In genomic region chr13:39655041-39655568, GRCh38 we compare ENCODE assay signal across 8 cellular contexts. TPM values are rescaled to one million over a fixed set of nuclear protein-coding genes. Genes with fewer than 3 reads are reported as not detected.
A peak's percentile ranks its signal among the peaks of the same experiment; 100 is the strongest.
DNase-seq lines count a peak whose midpoint lies in the region; ATAC-seq, FAIRE-seq and TF ChIP-seq lines count a peak whose summit lies in the region.

No MANE protein-coding gene starts in this region.

- ATAC-seq in GM21619 (IDR thresholded peaks at IDR 0.05; ENCODE audit: unreplicated experiment) (peak; percentile 6), left lobe of liver (no peak)

- CTCF ChIA-PET in PC-9 (lab: Charles Lee): no interaction called here

- DNase-seq in PC-9 (no peak), fibroblast of lung (ENCODE audit: low read depth in 2 of 2) (no peak), retinal pigment epithelial cell (ENCODE audit: low read depth) (no peak), RCC 7860 (ENCODE audit: low spot score) (no peak), left lobe of liver (ENCODE audit: low spot score) (no peak)
- no peak for DNase-seq in activated CD8-positive, alpha-beta memory T cell treated with anti-CD3 and anti-CD28 coated beads, Interleukin-2, amount 50 U/mL, for 4 hours

- H3K9ac ChIP-seq in BLaER1 treated with 17β-estradiol and CSF1 and Interleukin-3, amounts not matched to agents 10 nM and 100 nM: peak overlapping the region; percentile 77 to 89 (median 84); a peak in 17 of 22 replicates
- H3K9ac ChIP-seq in fibroblast of lung (ENCODE audit: insufficient read depth, low read length): no peak overlapping the region

- H3K36me3 ChIP-seq in BLaER1 treated with 17β-estradiol and CSF1 and Interleukin-3, amounts not matched to agents 10 nM and 100 nM: peaks cover 0 to 7% (median 2%) of the 10 kb centered on the region in 11 experiments; a peak in 14 of 22 replicates
- H3K36me3 ChIP-seq in PC-9 (ENCODE audit: low read depth): 0 out of 2 replicates have a peak, but pooled peaks cover 3% of the 10 kb centered on the region
- no peaks in the 10 kb centered on the region for H3K36me3 ChIP-seq in fibroblast of lung (ENCODE audit: control insufficient read depth, insufficient read depth, low read length)

- TSS peak; percentile 89 for BruUV-seq in PC-9 (replicated peaks; lab: Mats Ljungman, UMichigan)

- no peaks in the 10 kb centered on the region for H3K27me3 ChIP-seq in BLaER1 treated with 17β-estradiol and CSF1 and Interleukin-3, amounts not matched to agents 10 nM and 100 nM
- H3K27me3 ChIP-seq in PC-9 (ENCODE audit: insufficient read depth, low read depth) (no peaks in the 10 kb centered on the region), fibroblast of lung (ENCODE audit: control insufficient read depth, insufficient read depth, low read length) (no peaks in the 10 kb centered on the region)

- no peaks in the 10 kb centered on the region for H3F3A ChIP-seq in PC-9 (ENCODE audit: insufficient read depth, low read depth)

- FAIRE-seq in RCC 7860 (lab: Jason Lieb, UNC): no peak

- no peaks in the 10 kb centered on the region for H4K20me1 ChIP-seq in BLaER1 treated with 17β-estradiol and CSF1 and Interleukin-3, amounts not matched to agents 10 nM and 100 nM
- H4K20me1 ChIP-seq in PC-9 (ENCODE audit: insufficient read depth) (no peaks in the 10 kb centered on the region), fibroblast of lung (ENCODE audit: control insufficient read depth, extremely low read depth, insufficient read depth, low read length) (no peaks in the 10 kb centered on the region)

- intact Hi-C loops in PC-9 (cut with micrococcal nuclease; ENCODE audit: unreplicated experiment): loop anchor here (5.0 kb wide), 1 partner anchor 618 kb away; the partner anchor contains the start of genes NHLRC3 and PROSER1

- H3K79me2 ChIP-seq in PC-9 (ENCODE audit: low read depth) (peaks cover 21% of the 10 kb centered on the region; the same call in 1 of the 2 replicates), fibroblast of lung (ENCODE audit: control insufficient read depth, insufficient read depth, low read length) (peaks cover 3% of the 10 kb centered on the region)

- H2AFZ ChIP-seq in PC-9: peak overlapping the region; percentile 97
- peak overlapping the region; percentile 97 for H2AFZ ChIP-seq in fibroblast of lung (ENCODE audit: low read length)

- POLR2A ChIA-PET in PC-9 (lab: Charles Lee; ENCODE audit: unreplicated experiment): no interaction called here

- H3K4me2 ChIP-seq in BLaER1 treated with 17β-estradiol and CSF1 and Interleukin-3, amounts not matched to agents 10 nM and 100 nM: peak overlapping the region; percentile 65 to 96 (median 87)
- H3K4me2 ChIP-seq in PC-9 (peak overlapping the region; percentile 79), fibroblast of lung (ENCODE audit: extremely low read depth, insufficient read depth, low read length) (peak overlapping the region; percentile 81)

- H3K4me1 ChIP-seq in BLaER1 treated with 17β-estradiol and CSF1 and Interleukin-3, amounts not matched to agents 10 nM and 100 nM: peaks cover 5 to 19% (median 12%) of the 10 kb centered on the region in 10 experiments; a peak in 15 of 20 replicates
- peaks cover 4% of the 10 kb centered on the region; the same call in 1 of the 2 replicates for H3K4me1 ChIP-seq in PC-9 (replicated peaks; ENCODE audit: insufficient read depth)
- no peaks in the 10 kb centered on the region for H3K4me1 ChIP-seq in fibroblast of lung (ENCODE audit: control insufficient read depth, extremely low read depth, insufficient read depth, low read length)

- H3K9me3 ChIP-seq in BLaER1 treated with 17β-estradiol and CSF1 and Interleukin-3, amounts not matched to agents 10 nM and 100 nM (replicated peaks in 1 of 11): no peaks in the 10 kb centered on the region
- H3K9me3 ChIP-seq in PC-9 (ENCODE audit: insufficient read depth, low read depth): no peaks in the 10 kb centered on the region
- no peaks in the 10 kb centered on the region for H3K9me3 ChIP-seq in fibroblast of lung (ENCODE audit: control insufficient read depth, insufficient read depth, low read depth, low read length)

- H3K4me3 ChIP-seq in BLaER1 treated with 17β-estradiol and CSF1 and Interleukin-3, amounts not matched to agents 10 nM and 100 nM: peak overlapping the region; percentile 84 to 98 (median 92)
- H3K4me3 ChIP-seq in PC-9 (peak overlapping the region; percentile 86), fibroblast of lung (replicated peaks in 1 of 4; ENCODE audit: control extremely low read depth in 1 of 4, insufficient read depth in 1 of 4, low read depth in 3 of 4, low read length in 4 of 4) (peak overlapping the region; percentile 80 to 94 (median 92)), retinal pigment epithelial cell (ENCODE audit: low read length) (peak overlapping the region; percentile 94)

- TF ChIP-seq CTCF in PC-9 (conservative IDR thresholded peaks at IDR 0.05) (no peak), fibroblast of lung (conservative IDR thresholded peaks at IDR 0.05 in 1 of 2, IDR thresholded peaks at IDR 0.05 in 1 of 2; ENCODE audit: low read depth in 1 of 2, low read length in 2 of 2) (no peak), retinal pigment epithelial cell (conservative IDR thresholded peaks at IDR 0.05; ENCODE audit: low read depth, low read length) (no peak)

- H3K9me2 ChIP-seq in PC-9 (ENCODE audit: insufficient read depth): 0 out of 2 replicates have a peak, but pooled peaks cover 11% of the 10 kb centered on the region

- H3K27ac ChIP-seq in BLaER1 treated with 17β-estradiol and CSF1 and Interleukin-3, amounts not matched to agents 10 nM and 100 nM: peak overlapping the region in 7 of 11 experiments; percentile 60 to 82 (median 67); a peak in 12 of 22 replicates
- H3K27ac ChIP-seq in PC-9 (no peak overlapping the region), fibroblast of lung (ENCODE audit: insufficient read depth, low read length) (no peak overlapping the region)

RNA-seq across cellular contexts. Expression of gene COG6, which starts 0.4 kb away (rescaled TPM):
- total RNA-seq in PC-9 (2021) (23.7 and 24.3 TPM in 2 replicates), fibroblast of lung (24.4 and 28.9 TPM in 2 replicates), left lobe of liver (12.8 TPM)
- polyA plus RNA-seq in fibroblast of lung: 18.6 and 44.8 TPM in 2 replicates
- 9.7 and 21.1 TPM in 2 replicates for polyA plus RNA-seq in fibroblast of lung (2012)
- polyA minus RNA-seq in fibroblast of lung (ENCODE audit: low replicate concordance): 4.2 and 5.2 TPM in 2 replicates

RNA-seq across cellular contexts. Expression of gene LHFPL6, which starts 52.1 kb away (rescaled TPM):
- total RNA-seq in PC-9 (2021) (2.5 and 3.1 TPM in 2 replicates), fibroblast of lung (33.4 and 42.4 TPM in 2 replicates), left lobe of liver (2.8 TPM)
- 52.9 and 86.8 TPM in 2 replicates for polyA plus RNA-seq in fibroblast of lung
- polyA plus RNA-seq in fibroblast of lung (2012): 40.5 and 65.1 TPM in 2 replicates
- 37.9 and 48.1 TPM in 2 replicates for polyA minus RNA-seq in fibroblast of lung (ENCODE audit: low replicate concordance)

Comparison
In these comparisons a context has a peak if more than half of its experiments do, and no peak if none do; other contexts are left out.
1. H3K27ac ChIP-seq: peak in BLaER1 treated with 17β-estradiol and CSF1 and Interleukin-3, amounts not matched to agents 10 nM and 100 nM (7 of 11); none in PC-9 (single experiment) and fibroblast of lung (single experiment).
2. Peak in every context shown above with its lines, with median percentiles within 50 percentile points of each other: H3K4me2 ChIP-seq and H3K4me3 ChIP-seq.